In genomic region chr3:103589770-103590169, GRCh38 we compare ENCODE assay signal across 20 cellular contexts.
DNase-seq lines count a peak whose midpoint lies in the region; ATAC-seq, FAIRE-seq and TF ChIP-seq lines count a peak whose summit lies in the region.
"Had no signal": no experiment of that assay in that cellular context is flagged by ENCODE, and none has a peak within 500 bp of the region (broad histone marks: within the 10 kb centered on the region; RNA-seq: fewer than 3 reads in every experiment).

No MANE protein-coding gene starts in this region.

- TF ChIP-seq CTCF in A549 (IDR thresholded peaks at IDR 0.05) (no peak), IMR-90 (conservative IDR thresholded peaks at IDR 0.05; ENCODE audit: low read depth, low read length) (no peak), H1 (IDR thresholded peaks at IDR 0.05; ENCODE audit: control extremely low read depth in 1 of 3, insufficient read depth in 1 of 3, low read depth in 1 of 3, low read length in 3 of 3) (no peak)

- H4K20me1 ChIP-seq in IMR-90 (ENCODE audit: insufficient read depth, low read length) (no peaks in the 10 kb centered on the region), H1 (replicated peaks in 1 of 2; ENCODE audit: control insufficient read depth in 1 of 2, insufficient read depth in 2 of 2, low read length in 2 of 2) (no peaks in the 10 kb centered on the region)
- H4K20me1 ChIP-seq: BLaER1 treated with 17β-estradiol and CSF1 and Interleukin-3, amounts not matched to agents 10 nM and 100 nM had no signal

- in situ Hi-C loops in IMR-90 (cut with MboI; ENCODE audit: low sequenced_read_pairs): no loop called here

- TF ChIP-seq RAD21 in A549 (conservative IDR thresholded peaks at IDR 0.05 in 1 of 2, IDR thresholded peaks at IDR 0.05 in 1 of 2): no peak
- TF ChIP-seq RAD21 in IMR-90 (IDR thresholded peaks at IDR 0.05; ENCODE audit: low read length): no peak
- no peak for TF ChIP-seq RAD21 in H1 (IDR thresholded peaks at IDR 0.05 in 1 of 2, conservative IDR thresholded peaks at IDR 0.05 in 1 of 2; ENCODE audit: low read depth in 2 of 2, low read length in 2 of 2)

- TF ChIP-seq POLR2A in A549 (IDR thresholded peaks at IDR 0.05; ENCODE audit: low read length) (no peak), IMR-90 (IDR thresholded peaks at IDR 0.05; ENCODE audit: low read depth, low read length) (no peak), H1 (IDR thresholded peaks at IDR 0.05; ENCODE audit: control extremely low read depth in 1 of 2, low read depth in 2 of 2, low read length in 2 of 2) (no peak)

- H2BK15ac ChIP-seq in IMR-90 (ENCODE audit: low read depth, low read length) (no peak overlapping the region), H1 (ENCODE audit: low read length) (no peak overlapping the region)

- H3K9ac ChIP-seq in IMR-90 (ENCODE audit: low read depth, low read length) (no peak overlapping the region), H1 (replicated peaks in 1 of 4; ENCODE audit: extremely low read depth in 1 of 4, low read depth in 3 of 4, low read length in 3 of 4) (no peak overlapping the region)
- H3K9ac ChIP-seq: BLaER1 treated with 17β-estradiol and CSF1 and Interleukin-3, amounts not matched to agents 10 nM and 100 nM had no signal

- DNase-seq in A549 (ENCODE audit: low read depth in 1 of 2, low spot score in 1 of 2) (no peak), IMR-90 (no peak), H1 (ENCODE audit: low read depth in 1 of 2, low spot score in 2 of 2) (no peak), NCI-H446 treated with DMSO at 0.1 percent for 48 hours (lab: John Stamatoyannopoulos, UW) (no peak), NCI-H2171 (lab: John Stamatoyannopoulos, UW) (no peak)
- DNase-seq: 8988T; AML-193; Caco-2; Calu3; CD4-positive, alpha-beta T cell; CD8-positive, alpha-beta T cell; DMS79 treated with DMSO at 0.1 percent for 48 hours; GF-D8 had no signal

- H2AFZ ChIP-seq in IMR-90 (replicated peaks; ENCODE audit: low read length, poor library complexity) (no peak overlapping the region), H1 (ENCODE audit: low read length) (no peak overlapping the region)

- no peaks in the 10 kb centered on the region for H3K79me1 ChIP-seq in IMR-90 (ENCODE audit: low read depth in 1 of 2, low read length in 2 of 2)
- no peaks in the 10 kb centered on the region for H3K79me1 ChIP-seq in H1 (ENCODE audit: low read depth, low read length)

- H2AK5ac ChIP-seq in IMR-90 (ENCODE audit: low read depth, low read length): no peak overlapping the region
- H2AK5ac ChIP-seq in H1 (ENCODE audit: low read depth, low read length): no peak overlapping the region

- no peak overlapping the region for H4K91ac ChIP-seq in IMR-90 (ENCODE audit: insufficient read depth, low read depth, low read length)
- H4K91ac ChIP-seq in H1 (replicated peaks; ENCODE audit: insufficient read length, low read length): no peak overlapping the region

- CTCF ChIA-PET in A549 (lab: Yijun Ruan, JAX): no interaction called here
- CTCF ChIA-PET in IMR-90 (lab: Yijun Ruan, JAX): no interaction called here
- CTCF ChIA-PET in H1 (lab: Charles Lee; ENCODE audit: partially characterized antibody): no interaction called here

- H2BK20ac ChIP-seq in IMR-90 (ENCODE audit: low read depth, low read length) (no peak overlapping the region), H1 (ENCODE audit: low read length) (no peak overlapping the region)

- no peaks in the 10 kb centered on the region for H3K79me2 ChIP-seq in H1 (ENCODE audit: control insufficient read depth in 1 of 2, insufficient read depth in 2 of 2, low read length in 2 of 2)

- H4K8ac ChIP-seq in IMR-90 (ENCODE audit: low read depth in 2 of 2, low read length in 2 of 2) (no peak overlapping the region), H1 (ENCODE audit: extremely low read depth, insufficient read depth, low read length) (no peak overlapping the region)

- H3K14ac ChIP-seq in IMR-90 (replicated peaks; ENCODE audit: low read depth, low read length) (no peak overlapping the region), H1 (ENCODE audit: insufficient read length) (no peak overlapping the region)

- dilution Hi-C loops in IMR-90 (cut with HindIII; ENCODE audit: low sequenced_read_pairs, unreplicated experiment): no loop called here

- no peaks in the 10 kb centered on the region for H3K4me1 ChIP-seq in A549
- H3K4me1 ChIP-seq in IMR-90 (ENCODE audit: control insufficient read depth, insufficient read depth, low read length): no peaks in the 10 kb centered on the region
- no peaks in the 10 kb centered on the region for H3K4me1 ChIP-seq in H1 (replicated peaks in 1 of 4; ENCODE audit: control insufficient read depth in 3 of 4, insufficient read depth in 4 of 4, low read length in 3 of 4)
- H3K4me1 ChIP-seq: BLaER1 treated with 17β-estradiol and CSF1 and Interleukin-3, amounts not matched to agents 10 nM and 100 nM; Caco-2 had no signal

- no peaks in the 10 kb centered on the region for H3K23me2 ChIP-seq in H1 (ENCODE audit: low read depth, low read length)

- H3K9me1 ChIP-seq in IMR-90 (ENCODE audit: insufficient read depth, low read length): no peaks in the 10 kb centered on the region

- ATAC-seq in A549: no peak
- no peak for ATAC-seq in IMR-90 (ENCODE audit: low read depth)
- ATAC-seq: CD8-positive, alpha-beta T cell had no signal

- H2BK120ac ChIP-seq in IMR-90 (ENCODE audit: low read depth, low read length) (no peak overlapping the region), H1 (replicated peaks; ENCODE audit: low read depth, low read length) (no peak overlapping the region)

- no peak overlapping the region for H3K4ac ChIP-seq in IMR-90 (ENCODE audit: low read depth, low read length)
- H3K4ac ChIP-seq in H1 (replicated peaks; ENCODE audit: insufficient read length, low read depth, low read length): no peak overlapping the region

- H3K56ac ChIP-seq in IMR-90 (ENCODE audit: extremely low read depth, insufficient read depth, low read length): no peak overlapping the region
- no peak overlapping the region for H3K56ac ChIP-seq in H1 (replicated peaks; ENCODE audit: insufficient read length, low read depth, low read length)

- H2BK5ac ChIP-seq in IMR-90 (ENCODE audit: low read depth, low read length, poor library complexity, severe bottlenecking) (no peak overlapping the region), H1 (ENCODE audit: low read depth, low read length) (no peak overlapping the region)

- H4K5ac ChIP-seq in IMR-90 (ENCODE audit: low read depth, low read length) (no peak overlapping the region), H1 (ENCODE audit: insufficient read length, low read depth, low read length) (no peak overlapping the region)

- H3K27me3 ChIP-seq in IMR-90 (ENCODE audit: control insufficient read depth, insufficient read depth, low read length) (no peaks in the 10 kb centered on the region), H1 (replicated peaks in 1 of 4; ENCODE audit: control insufficient read depth in 3 of 4, extremely low read depth in 1 of 4, insufficient read depth in 3 of 4, low read length in 3 of 4) (no peaks in the 10 kb centered on the region)
- H3K27me3 ChIP-seq: BLaER1 treated with 17β-estradiol and CSF1 and Interleukin-3, amounts not matched to agents 10 nM and 100 nM had no signal

- H3K9me3 ChIP-seq in A549 (no peaks in the 10 kb centered on the region), IMR-90 (ENCODE audit: control insufficient read depth, insufficient read depth, low read length) (no peaks in the 10 kb centered on the region), H1 (ENCODE audit: insufficient read depth in 2 of 2, low read depth in 1 of 2, low read length in 1 of 2) (no peaks in the 10 kb centered on the region)
- H3K9me3 ChIP-seq: BLaER1 treated with 17β-estradiol and CSF1 and Interleukin-3, amounts not matched to agents 10 nM and 100 nM; Caco-2 had no signal

- TF ChIP-seq EP300 in A549 (IDR thresholded peaks at IDR 0.05) (no peak), H1 (IDR thresholded peaks at IDR 0.05; ENCODE audit: borderline replicate concordance in 1 of 2, low read depth in 2 of 2, low read length in 2 of 2) (no peak)

- H3K4me2 ChIP-seq in A549 (no peak overlapping the region), IMR-90 (ENCODE audit: low read depth, low read length) (no peak overlapping the region), H1 (ENCODE audit: insufficient read depth in 1 of 2, low read depth in 2 of 2, low read length in 2 of 2) (no peak overlapping the region)
- H3K4me2 ChIP-seq: BLaER1 treated with 17β-estradiol and CSF1 and Interleukin-3, amounts not matched to agents 10 nM and 100 nM had no signal

- H3K27ac ChIP-seq in A549 (no peak overlapping the region), IMR-90 (ENCODE audit: insufficient read depth, low read length) (no peak overlapping the region), H1 (ENCODE audit: low read depth, low read length) (no peak overlapping the region)
- H3K27ac ChIP-seq: BLaER1 treated with 17β-estradiol and CSF1 and Interleukin-3, amounts not matched to agents 10 nM and 100 nM; C4-2B had no signal

- WGBS in A549 (ENCODE audit: missing lambda C conversion rate): 90% methylated on average over 2 of the region's 2 CpGs
- no CpG with 5 or more reads among the region's 2 CpGs for WGBS in IMR-90 (ENCODE audit: extremely low coverage in 2 of 2, insufficient read length in 1 of 2), 2 experiments
- 100% methylated on average over 2 of the region's 2 CpGs; no CpG with 5 or more reads in 1 of the 2 experiments for WGBS in H1 (ENCODE audit: extremely low coverage in 1 of 2, insufficient coverage in 1 of 2, insufficient read length in 1 of 2, insufficient replicate concordance in 2 of 2, low coverage in 1 of 2, low lambda C conversion rate in 2 of 2, missing lambda C conversion rate in 1 of 2), 2 experiments

- POLR2A ChIA-PET in A549 (lab: Yijun Ruan, JAX) (no interaction called here), IMR-90 (lab: Charles Lee; ENCODE audit: unreplicated experiment) (no interaction called here), H1 (lab: Charles Lee; ENCODE audit: partially characterized antibody) (no interaction called here)

- H3K4me3 ChIP-seq in A549 (no peak overlapping the region), IMR-90 (ENCODE audit: insufficient read depth, low read depth, low read length) (no peak overlapping the region), H1 (ENCODE audit: extremely low read depth in 1 of 4, insufficient read depth in 2 of 4, low read depth in 3 of 4, low read length in 4 of 4) (no peak overlapping the region)
- H3K4me3 ChIP-seq: BLaER1 treated with 17β-estradiol and CSF1 and Interleukin-3, amounts not matched to agents 10 nM and 100 nM had no signal

- H2AK9ac ChIP-seq in IMR-90 (replicated peaks; ENCODE audit: low read depth, low read length, poor library complexity): no peak overlapping the region

- H2BK12ac ChIP-seq in H1 (ENCODE audit: low read depth, low read length): no peak overlapping the region

- H3K36me3 ChIP-seq in IMR-90 (ENCODE audit: control insufficient read depth, insufficient read depth, low read length) (no peaks in the 10 kb centered on the region), H1 (ENCODE audit: control insufficient read depth in 2 of 4, insufficient read depth in 4 of 4, low read length in 3 of 4) (no peaks in the 10 kb centered on the region)
- H3K36me3 ChIP-seq: BLaER1 treated with 17β-estradiol and CSF1 and Interleukin-3, amounts not matched to agents 10 nM and 100 nM had no signal

- no TSS peak for BruUV-seq in IMR-90 (replicated peaks; lab: Mats Ljungman, UMichigan)

- no peak overlapping the region for H3K18ac ChIP-seq in IMR-90 (ENCODE audit: low read depth, low read length)
- H3K18ac ChIP-seq in H1 (ENCODE audit: extremely low read depth, low read length): no peak overlapping the region

- no peak for FAIRE-seq in A549 (lab: Jason Lieb, UNC)
- FAIRE-seq in H1 (lab: Jason Lieb, UNC): no peak
- FAIRE-seq: A204.1, D721Med, G401.6, GM12891, GM19239 had no signal

- H3K23ac ChIP-seq in IMR-90 (ENCODE audit: low read depth, low read length) (no peak overlapping the region), H1 (ENCODE audit: insufficient read length) (no peak overlapping the region)

- intact Hi-C loops in IMR-90 (cut with micrococcal nuclease): no loop called here

Comparison
In these comparisons a context has a peak if more than half of its experiments do, and no peak if none do; other contexts are left out.
1. Of the 18 proteins assayed by ChIP-seq in both H1 and A549: peak only in H1: none; only in A549: none; in both: MAFK; in neither: 17.